In genomic region chr14:24436355-24437019, GRCh38 we compare ENCODE assay signal across 7 cellular contexts. TPM values are rescaled to one million over a fixed set of nuclear protein-coding genes. Genes with fewer than 3 reads are reported as not detected.
DNase-seq lines count a peak whose midpoint lies in the region; ATAC-seq, FAIRE-seq and TF ChIP-seq lines count a peak whose summit lies in the region.

No MANE protein-coding gene starts in this region.

- H3K27me3 Mint-ChIP-seq in activated T-helper 1 cell treated with anti-CD3 and anti-CD28 coated beads, Interleukin-12 subunit alpha, Interleukin-12 subunit beta, Interleukin-2, Interleukin-4 antibody, amounts not matched to agents 30 ng/mL and 10 ng/mL and 1 ng/mL, durations not matched to agents 14 hours and 24 hours and 36 hours (ENCODE audit: insufficient read depth) = no peaks in the 10 kb centered on the region

- peaks cover 72% of the 10 kb centered on the region for H3K4me1 Mint-ChIP-seq in activated T-helper 1 cell treated with anti-CD3 and anti-CD28 coated beads, Interleukin-12 subunit alpha, Interleukin-12 subunit beta, Interleukin-2, Interleukin-4 antibody, amounts not matched to agents 30 ng/mL and 10 ng/mL and 1 ng/mL, durations not matched to agents 14 hours and 24 hours and 36 hours (ENCODE audit: low read depth)

- peak overlapping the region; percentile 32 for H3K4me3 Mint-ChIP-seq in activated T-helper 1 cell treated with anti-CD3 and anti-CD28 coated beads, Interleukin-12 subunit alpha, Interleukin-12 subunit beta, Interleukin-2, Interleukin-4 antibody, amounts not matched to agents 30 ng/mL and 10 ng/mL and 1 ng/mL, durations not matched to agents 14 hours and 24 hours and 36 hours

- H3K4me3 ChIP-seq in foreskin fibroblast (ENCODE audit: low read depth in 1 of 2, low read length in 2 of 2) = no peak overlapping the region

- ATAC-seq in HG02885 (IDR thresholded peaks at IDR 0.05; ENCODE audit: poor library complexity, unreplicated experiment) (peak; percentile 51), omental fat pad (ENCODE audit: low FRiP score) (peak; percentile 77)

- intact Hi-C loops in activated T-helper 1 cell treated with anti-CD3 and anti-CD28 coated beads, Interleukin-12 subunit alpha, Interleukin-12 subunit beta, Interleukin-2, Interleukin-4 antibody, amounts not matched to agents 30 ng/mL and 10 ng/mL and 1 ng/mL, durations not matched to agents 14 hours and 24 hours and 36 hours (cut with micrococcal nuclease) = loop anchor here (1.0 to 10.0 kb wide), 3 partner anchors 71 to 1112 kb away; partner anchors contain the start of gene PABPN1
- intact Hi-C loops in posterior vena cava (cut with DNase I) = loop anchor here (2.0 to 5.0 kb wide), 4 partner anchors 69 to 106 kb away; partner anchors contain the start of gene NFATC4 (in 1 of the 2)

- DNase-seq in NCI-H510A treated with DMSO at 0.1 percent for 48 hours (lab: John Stamatoyannopoulos, UW) = peak; percentile 75
- peak; percentile 26 for DNase-seq in activated T-helper 1 cell treated with anti-CD3 and anti-CD28 coated beads, Interleukin-12 subunit alpha, Interleukin-12 subunit beta, Interleukin-2, Interleukin-4 antibody, amounts not matched to agents 30 ng/mL and 10 ng/mL and 1 ng/mL, durations not matched to agents 14 hours and 24 hours and 36 hours (ENCODE audit: low spot score)
- DNase-seq in foreskin fibroblast = peak; percentile 71 to 90
- DNase-seq in omental fat pad (ENCODE audit: low spot score) = no peak
- no peak for DNase-seq in posterior vena cava (ENCODE audit: low spot score)

- H3K27ac Mint-ChIP-seq in activated T-helper 1 cell treated with anti-CD3 and anti-CD28 coated beads, Interleukin-12 subunit alpha, Interleukin-12 subunit beta, Interleukin-2, Interleukin-4 antibody, amounts not matched to agents 30 ng/mL and 10 ng/mL and 1 ng/mL, durations not matched to agents 14 hours and 24 hours and 36 hours = peak overlapping the region; percentile 53

- no peaks in the 10 kb centered on the region for H3K9me3 Mint-ChIP-seq in activated T-helper 1 cell treated with anti-CD3 and anti-CD28 coated beads, Interleukin-12 subunit alpha, Interleukin-12 subunit beta, Interleukin-2, Interleukin-4 antibody, amounts not matched to agents 30 ng/mL and 10 ng/mL and 1 ng/mL, durations not matched to agents 14 hours and 24 hours and 36 hours

- TF ChIP-seq CTCF in foreskin fibroblast (IDR thresholded peaks at IDR 0.05; ENCODE audit: low read depth, low read length) (peak; percentile 64), omental fat pad (IDR thresholded peaks at IDR 0.05) (peak in 1 of 3 donors; percentile 46)

- peaks cover 65% of the 10 kb centered on the region for H3K36me3 Mint-ChIP-seq in activated T-helper 1 cell treated with anti-CD3 and anti-CD28 coated beads, Interleukin-12 subunit alpha, Interleukin-12 subunit beta, Interleukin-2, Interleukin-4 antibody, amounts not matched to agents 30 ng/mL and 10 ng/mL and 1 ng/mL, durations not matched to agents 14 hours and 24 hours and 36 hours (ENCODE audit: low read depth)

- FAIRE-seq in G401.6 (lab: Jason Lieb, UNC) = peak; percentile 67

RNA-seq across cellular contexts. Expression of gene SDR39U1, which starts 6.1 kb away (rescaled TPM):
- total RNA-seq in activated T-helper 1 cell treated with anti-CD3 and anti-CD28 coated beads, Interleukin-12 subunit alpha, Interleukin-12 subunit beta, Interleukin-2, Interleukin-4 antibody, amounts not matched to agents 30 ng/mL and 10 ng/mL and 1 ng/mL, durations not matched to agents 14 hours and 24 hours and 36 hours = 41.5 and 48.0 TPM in 2 replicates
- total RNA-seq in omental fat pad (10 to 100 TPM; 28.4 to 35.9 (median 31.8) TPM), posterior vena cava (10 to 100 TPM; 31.6 to 36.4 TPM)

RNA-seq across cellular contexts. Expression of gene KHNYN, which starts 6.7 kb away (rescaled TPM):
- total RNA-seq in activated T-helper 1 cell treated with anti-CD3 and anti-CD28 coated beads, Interleukin-12 subunit alpha, Interleukin-12 subunit beta, Interleukin-2, Interleukin-4 antibody, amounts not matched to agents 30 ng/mL and 10 ng/mL and 1 ng/mL, durations not matched to agents 14 hours and 24 hours and 36 hours = 65.9 and 72.0 TPM in 2 replicates
- total RNA-seq in omental fat pad (10 to 100 TPM; 32.1 to 77.1 (median 43.5) TPM), posterior vena cava (10 to 100 TPM; 41.4 to 41.8 TPM)

RNA-seq across cellular contexts. Expression of gene CBLN3, which starts 7.0 kb away (rescaled TPM):
- 5.2 and 5.5 TPM in 2 replicates for total RNA-seq in activated T-helper 1 cell treated with anti-CD3 and anti-CD28 coated beads, Interleukin-12 subunit alpha, Interleukin-12 subunit beta, Interleukin-2, Interleukin-4 antibody, amounts not matched to agents 30 ng/mL and 10 ng/mL and 1 ng/mL, durations not matched to agents 14 hours and 24 hours and 36 hours
- total RNA-seq in omental fat pad (1 to 10 TPM; 1.2 to 4.4 (median 2.8) TPM), posterior vena cava (1 to 10 TPM; 3.5 to 4.2 TPM)

RNA-seq across cellular contexts. Expression of gene NYNRIN, which starts 37.7 kb away (rescaled TPM):
- total RNA-seq in activated T-helper 1 cell treated with anti-CD3 and anti-CD28 coated beads, Interleukin-12 subunit alpha, Interleukin-12 subunit beta, Interleukin-2, Interleukin-4 antibody, amounts not matched to agents 30 ng/mL and 10 ng/mL and 1 ng/mL, durations not matched to agents 14 hours and 24 hours and 36 hours = 0.02 TPM in 1 of 2 replicates, not detected in the other
- total RNA-seq in omental fat pad (10 to 100 TPM in 3 of 4 donors, 1 to 10 TPM in 1; 4.6 to 24.9 (median 13.0) TPM), posterior vena cava (10 to 100 TPM; 13.1 to 15.1 TPM)

Comparison
In these comparisons a context has a peak if more than half of its experiments do, and no peak if none do; other contexts are left out.
1. DNase-seq: peak in NCI-H510A treated with DMSO at 0.1 percent for 48 hours (single experiment), activated T-helper 1 cell treated with anti-CD3 and anti-CD28 coated beads, Interleukin-12 subunit alpha, Interleukin-12 subunit beta, Interleukin-2, Interleukin-4 antibody, amounts not matched to agents 30 ng/mL and 10 ng/mL and 1 ng/mL, durations not matched to agents 14 hours and 24 hours and 36 hours (single experiment) and foreskin fibroblast (2 of 2); none in omental fat pad (single experiment) and posterior vena cava (single experiment).